Comparison of ENCODE assay signal across 10 cellular contexts in the genomic region with DNA sequence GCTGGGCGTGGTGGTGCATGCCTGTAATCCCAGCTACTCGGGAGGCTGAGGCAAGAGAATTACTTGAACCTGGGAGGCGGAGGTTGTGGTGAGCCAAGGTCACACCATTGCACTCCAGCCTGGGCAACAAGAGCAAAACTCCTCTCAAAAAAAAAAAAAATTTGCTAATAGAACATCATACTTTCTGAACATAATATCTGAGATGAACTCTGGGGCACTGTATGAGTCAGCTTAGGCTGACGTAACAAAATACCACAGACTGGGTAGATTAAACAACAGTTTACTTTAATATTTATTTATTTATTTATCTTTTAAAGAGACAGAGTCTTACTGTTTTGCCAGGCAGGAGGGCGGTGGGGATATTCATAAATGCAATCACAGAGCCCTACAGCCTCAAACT. TPM values are rescaled to one million over a fixed set of nuclear protein-coding genes. Genes with fewer than 3 reads are reported as not detected.
DNase-seq lines count a peak whose midpoint lies in the region; ATAC-seq, FAIRE-seq and TF ChIP-seq lines count a peak whose summit lies in the region.
"Not testable (repeated sequence)": the region's sequence is repeated elsewhere in the genome, so short reads cannot be mapped to it uniquely, and the experiment has no call there.
"Had no signal": no experiment of that assay in that cellular context is flagged by ENCODE, and none has a peak within 500 bp of the region (broad histone marks: within the 10 kb centered on the region; RNA-seq: fewer than 3 reads in every experiment).

No MANE protein-coding gene starts in this region.

- H3K79me2 ChIP-seq in ACC112 (ENCODE audit: control insufficient read depth, insufficient read depth, low read length, unreplicated experiment); GM12878 (ENCODE audit: control insufficient read depth, insufficient read depth, low read length); trophoblast cell (ENCODE audit: control insufficient read depth, insufficient read depth, low read length, poor library complexity): not testable (repeated sequence)

- ATAC-seq in GM12878 (peak; percentile 23; the same call in 2 of the 3 replicates), gastroesophageal sphincter (peak; percentile 50)

- intact Hi-C loops in GM12878 (cut with micrococcal nuclease; ENCODE audit: unreplicated experiment) = not testable (repeated sequence)

- H4K8ac ChIP-seq in trophoblast cell (ENCODE audit: low read depth, low read length) = not testable (repeated sequence)

- H3K27me3 ChIP-seq in ACC112 (ENCODE audit: insufficient read depth, low read length); GM12878 (replicated peaks in 1 of 2; ENCODE audit: control insufficient read depth in 2 of 2, insufficient read depth in 2 of 2, low read length in 1 of 2); gastroesophageal sphincter; trophoblast cell (ENCODE audit: insufficient read depth, low read length): not testable (repeated sequence)

- TF ChIP-seq EP300 in GM12878 (IDR thresholded peaks at IDR 0.05; ENCODE audit: borderline replicate concordance in 1 of 2, control insufficient read depth in 1 of 2, low read depth in 2 of 2, low read length in 2 of 2); gastroesophageal sphincter (IDR thresholded peaks at IDR 0.05): not testable (repeated sequence)

- not testable (repeated sequence) for H4K20me1 ChIP-seq in GM12878 (ENCODE audit: control insufficient read depth, insufficient read depth)

- not testable (repeated sequence) for H2BK12ac ChIP-seq in trophoblast cell (ENCODE audit: low read length)

- in situ Hi-C loops in GM12878 (cut with MboI) = not testable (repeated sequence)

- H3K4ac ChIP-seq in trophoblast cell (ENCODE audit: low read depth, low read length) = not testable (repeated sequence)

- TF ChIP-seq CTCF in GM12878 (IDR thresholded peaks at IDR 0.05 in 2 of 3, conservative IDR thresholded peaks at IDR 0.05 in 1 of 3; ENCODE audit: control insufficient read depth in 2 of 3, extremely low read depth in 1 of 3, insufficient read depth in 1 of 3, low read depth in 3 of 3, low read length in 3 of 3); epithelial cell of proximal tubule (conservative IDR thresholded peaks at IDR 0.05; ENCODE audit: low read depth, low read length); gastroesophageal sphincter (IDR thresholded peaks at IDR 0.05): not testable (repeated sequence)

- CTCF ChIA-PET in GM12878 (lab: Yijun Ruan, JAX) = not testable (repeated sequence)

- H3K23ac ChIP-seq in trophoblast cell (ENCODE audit: low read length) = not testable (repeated sequence)

- H3K27ac ChIP-seq in ACC112 (ENCODE audit: low read depth, low read length) = peak overlapping the region; percentile 56; the same call in 1 of the 2 replicates
- not testable (repeated sequence) for H3K27ac ChIP-seq in GM12878 (ENCODE audit: control insufficient read depth, insufficient read depth); gastroesophageal sphincter; trophoblast cell (ENCODE audit: low read depth, low read length)

- not testable (repeated sequence) for H2BK5ac ChIP-seq in trophoblast cell (ENCODE audit: low read depth, low read length, poor library complexity)

- SMC1A ChIA-PET in GM12878 (lab: Charles Lee; ENCODE audit: uncharacterized antibody, unreplicated experiment) = interaction anchor here (0.9 to 1.6 kb wide), 3 partner anchors 9 to 96 kb away, joined by 3 to 8 read pairs (median 4); no protein-coding TSS in a partner anchor

- RAD21 ChIA-PET in GM12878 (lab: Charles Lee; ENCODE audit: unreplicated experiment) = not testable (repeated sequence)

- DNase-seq in ELR (ENCODE audit: low read depth) (peak; percentile 83), LHCN-M2 (ENCODE audit: low read depth) (peak; percentile 91), SIG-M5 treated with dmso at 0.1 percent for 504 hours (lab: John Stamatoyannopoulos, UW; ENCODE audit: unreplicated experiment) (peak; percentile 31), epithelial cell of proximal tubule (ENCODE audit: low read depth) (peak; percentile 6), trophoblast cell (peak; percentile 14 to 57)
- not testable (repeated sequence) for DNase-seq in GM12878 (ENCODE audit: low read depth, low spot score)

- H4K12ac ChIP-seq in trophoblast cell (ENCODE audit: low read depth, low read length) = not testable (repeated sequence)

- H3K18ac ChIP-seq in trophoblast cell (ENCODE audit: low read length) = not testable (repeated sequence)

- H2AK5ac ChIP-seq in trophoblast cell (ENCODE audit: low read length) = not testable (repeated sequence)

- FAIRE-seq in GM12878 (lab: Jason Lieb, UNC) = not testable (repeated sequence)

- H3K4me2 ChIP-seq in GM12878 (ENCODE audit: control insufficient read depth, insufficient read depth); trophoblast cell (ENCODE audit: low read length): not testable (repeated sequence)

- 78% methylated on average over 5 of the region's 5 CpGs for WGBS in GM12878 (ENCODE audit: insufficient coverage, insufficient replicate concordance, low lambda C conversion rate, missing lambda C conversion rate)
- 64 to 76% methylated on average over 3 to 5 of the region's 5 CpGs for WGBS in gastroesophageal sphincter (ENCODE audit: low coverage in 1 of 2), 2 donors
- WGBS in trophoblast cell (ENCODE audit: extremely low coverage, insufficient coverage, insufficient read length) = no CpG with 5 or more reads among the region's 5 CpGs

- not testable (repeated sequence) for H3K9me3 ChIP-seq in GM12878 (replicated peaks; ENCODE audit: control insufficient read depth, insufficient read depth, low read length); gastroesophageal sphincter; trophoblast cell (ENCODE audit: insufficient read depth, low read depth, low read length)

- H3K4me1 ChIP-seq in ACC112 (ENCODE audit: control insufficient read depth, insufficient read depth, low read length, unreplicated experiment) (peaks cover 15% of the 10 kb centered on the region), GM12878 (ENCODE audit: control insufficient read depth, insufficient read depth, low read length) (peaks cover 22% of the 10 kb centered on the region), gastroesophageal sphincter (peaks cover 0 to 23% (median 0%) of the 10 kb centered on the region in 3 donors)
- H3K4me1 ChIP-seq in trophoblast cell (ENCODE audit: control insufficient read depth in 1 of 2, insufficient read depth in 2 of 2, low read length in 2 of 2) = not testable (repeated sequence)

- H4K91ac ChIP-seq in trophoblast cell (ENCODE audit: low read depth, low read length) = not testable (repeated sequence)

- H3K14ac ChIP-seq in trophoblast cell (ENCODE audit: low read length) = not testable (repeated sequence)

- H2AFZ ChIP-seq in ACC112 (ENCODE audit: low read length, unreplicated experiment); GM12878 (ENCODE audit: control insufficient read depth, low read depth, low read length); trophoblast cell (ENCODE audit: insufficient read depth, low read length, poor library complexity): not testable (repeated sequence)

- not testable (repeated sequence) for H3K79me1 ChIP-seq in trophoblast cell (ENCODE audit: low read length)

- BruUV-seq in GM12878 (replicated peaks; lab: Mats Ljungman, UMichigan) = not testable (repeated sequence)

- not testable (repeated sequence) for TF ChIP-seq POLR2A in GM12878 (IDR thresholded peaks at IDR 0.05; ENCODE audit: low read depth, low read length); gastroesophageal sphincter (IDR thresholded peaks at IDR 0.05)

- not testable (repeated sequence) for TF ChIP-seq RAD21 in GM12878 (IDR thresholded peaks at IDR 0.05; ENCODE audit: insufficient read depth, low read depth, low read length)

- H3K36me3 ChIP-seq in ACC112 (ENCODE audit: insufficient read depth, low read length); GM12878 (ENCODE audit: control insufficient read depth in 2 of 2, insufficient read depth in 2 of 2, low read length in 1 of 2); gastroesophageal sphincter; trophoblast cell (ENCODE audit: control insufficient read depth in 1 of 2, insufficient read depth in 2 of 2, low read length in 2 of 2): not testable (repeated sequence)

- not testable (repeated sequence) for H2BK120ac ChIP-seq in trophoblast cell (ENCODE audit: insufficient read depth, low read length, poor library complexity)

- POLR2A ChIA-PET in GM12878 (lab: Charles Lee) = interaction anchor here (1.2 to 4.5 kb wide), 2 partner anchors 9 to 91 kb away, joined by 3 to 26 read pairs; no protein-coding TSS in a partner anchor

- not testable (repeated sequence) for H3K4me3 ChIP-seq in ACC112 (ENCODE audit: low read depth, low read length); GM12878; epithelial cell of proximal tubule (ENCODE audit: low read depth, low read length); gastroesophageal sphincter; trophoblast cell (ENCODE audit: low read depth, low read length)

- H3K9ac ChIP-seq in GM12878 (ENCODE audit: control insufficient read depth, insufficient read depth, low read length); trophoblast cell (ENCODE audit: low read length): not testable (repeated sequence)

RNA-seq across cellular contexts. Expression of gene A4GALT, which starts 34.9 kb away (rescaled TPM):
- 22.6 and 29.3 TPM in 2 replicates for total RNA-seq in LHCN-M2 (2014; rRNA removed)
- polyA plus RNA-seq in LHCN-M2 (2012) = 11.6 TPM
- 22.1 and 26.5 TPM in 2 replicates for total RNA-seq in GM12878 (2013; cell fraction: nucleolus; rRNA removed)
- 1.6 and 2.3 TPM in 2 replicates for total RNA-seq in GM12878 (2014; rRNA removed)
- total RNA-seq in GM12878 (2014; rRNA removed; fragmentation: Illumina TruSeq; extraction: Trizol) = 0.51 and 1.1 TPM in 2 replicates
- total RNA-seq in GM12878 (2021) = 2.6 TPM in 2 replicates
- polyA plus RNA-seq in GM12878 (2011; ENCODE audit: low read depth) = 1.0 TPM
- polyA plus RNA-seq in GM12878 (2011; rRNA removed) = 1.8 and 3.9 TPM in 2 replicates
- polyA plus RNA-seq in GM12878 (2011; cell fraction: cytosol; rRNA removed) = 5.5 and 6.8 TPM in 2 replicates
- 8.8 and 12.0 TPM in 2 replicates for polyA plus RNA-seq in GM12878 (2011; cell fraction: nucleus; rRNA removed)
- polyA plus RNA-seq in GM12878 (2012) = 6.2 and 8.3 TPM in 2 replicates
- polyA plus RNA-seq in GM12878 (2014; fragmentation: Illumina TruSeq; extraction: Trizol) = 0.25 TPM in 1 of 2 replicates, not detected in the other
- under 1 TPM in 1 of 2 experiments, not detected in 1; 0.04 TPM for polyA plus RNA-seq in GM12878 (2014; fragmentation: Nextera tagmentation; extraction: Ambion mirVana)
- polyA plus RNA-seq in GM12878 (2014; rRNA removed) = 2.6 and 2.7 TPM in 2 replicates
- 1 to 10 TPM; 2.2 to 3.4 TPM for polyA plus RNA-seq in GM12878 (2016; fragmentation: Nextera tagmentation; extraction: Ambion mirVana)
- polyA minus RNA-seq in GM12878 (2011; rRNA and poly(A)+ RNA removed) = 3.7 and 8.6 TPM in 2 replicates
- 3.5 and 5.2 TPM in 2 replicates for polyA minus RNA-seq in GM12878 (2011; cell fraction: cytosol; rRNA and poly(A)+ RNA removed)
- 3.5 and 6.6 TPM in 2 replicates for polyA minus RNA-seq in GM12878 (2011; cell fraction: nucleus; rRNA and poly(A)+ RNA removed)
- 16.2 and 17.8 TPM in 2 replicates for total RNA-seq in epithelial cell of proximal tubule
- total RNA-seq in gastroesophageal sphincter = 10 to 100 TPM; 36.9 to 70.9 (median 55.3) TPM
- 7.6 and 8.4 TPM in 2 replicates for polyA plus RNA-seq in trophoblast cell (2013)
- polyA plus RNA-seq: CD4-positive, alpha-beta memory T cell; neural cell had no signal
